Comparison of ENCODE assay signal across 1 cellular context in the genomic region with DNA sequence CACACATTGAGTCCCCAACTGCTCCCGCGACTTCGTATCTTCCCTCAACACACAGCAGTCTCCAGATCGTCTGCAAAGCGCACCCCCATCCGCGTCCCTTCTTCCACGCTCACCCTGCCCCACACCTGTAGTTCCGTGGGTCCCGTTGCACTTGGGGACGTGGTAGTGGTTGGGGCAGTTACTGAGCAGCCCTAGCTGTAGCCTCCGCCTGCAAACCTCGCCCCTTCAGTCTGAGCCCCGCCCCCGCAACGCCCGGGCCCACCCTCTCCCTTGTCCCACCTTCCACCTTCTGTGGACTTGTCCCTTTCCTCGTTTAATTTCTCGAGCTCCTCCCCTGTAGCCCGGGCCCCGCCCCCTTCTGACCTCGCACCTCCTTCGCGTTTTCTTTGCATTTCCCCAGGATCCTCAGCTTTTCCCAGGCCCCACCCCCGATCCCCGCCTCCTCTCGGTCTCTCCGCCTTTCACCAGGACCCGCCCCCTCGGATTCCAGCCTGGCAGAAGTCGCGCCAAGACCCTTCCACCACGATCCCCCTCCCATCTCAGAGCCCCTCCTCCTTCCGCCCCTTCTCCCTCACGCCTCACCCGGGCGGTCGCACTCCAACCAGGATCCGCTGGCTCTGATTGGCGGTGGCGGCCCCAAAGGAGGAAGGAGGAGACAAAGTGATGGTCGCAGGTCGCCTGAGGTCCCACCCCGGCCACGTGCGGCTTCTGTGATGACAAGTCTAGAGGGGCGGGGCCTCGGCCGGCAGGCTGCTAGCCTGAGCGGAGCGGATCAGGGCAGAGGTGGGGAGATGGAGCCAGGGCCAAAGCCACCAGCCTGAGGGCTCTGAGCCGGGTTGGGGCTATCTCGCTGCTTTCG.
TF ChIP-seq lines count a peak whose summit lies in the region.

Gene ATOSB, minus strand, starts transcription at position 183 of the 859 bp plus-strand sequence. CDS start 7,588 bp downstream, outside the sequence.

TF ChIP-seq in neural cell, 6 proteins besides CTCF, POLR2A, EP300 and RAD21 (continued from another document):
- TF ChIP-seq, protein P1, sequence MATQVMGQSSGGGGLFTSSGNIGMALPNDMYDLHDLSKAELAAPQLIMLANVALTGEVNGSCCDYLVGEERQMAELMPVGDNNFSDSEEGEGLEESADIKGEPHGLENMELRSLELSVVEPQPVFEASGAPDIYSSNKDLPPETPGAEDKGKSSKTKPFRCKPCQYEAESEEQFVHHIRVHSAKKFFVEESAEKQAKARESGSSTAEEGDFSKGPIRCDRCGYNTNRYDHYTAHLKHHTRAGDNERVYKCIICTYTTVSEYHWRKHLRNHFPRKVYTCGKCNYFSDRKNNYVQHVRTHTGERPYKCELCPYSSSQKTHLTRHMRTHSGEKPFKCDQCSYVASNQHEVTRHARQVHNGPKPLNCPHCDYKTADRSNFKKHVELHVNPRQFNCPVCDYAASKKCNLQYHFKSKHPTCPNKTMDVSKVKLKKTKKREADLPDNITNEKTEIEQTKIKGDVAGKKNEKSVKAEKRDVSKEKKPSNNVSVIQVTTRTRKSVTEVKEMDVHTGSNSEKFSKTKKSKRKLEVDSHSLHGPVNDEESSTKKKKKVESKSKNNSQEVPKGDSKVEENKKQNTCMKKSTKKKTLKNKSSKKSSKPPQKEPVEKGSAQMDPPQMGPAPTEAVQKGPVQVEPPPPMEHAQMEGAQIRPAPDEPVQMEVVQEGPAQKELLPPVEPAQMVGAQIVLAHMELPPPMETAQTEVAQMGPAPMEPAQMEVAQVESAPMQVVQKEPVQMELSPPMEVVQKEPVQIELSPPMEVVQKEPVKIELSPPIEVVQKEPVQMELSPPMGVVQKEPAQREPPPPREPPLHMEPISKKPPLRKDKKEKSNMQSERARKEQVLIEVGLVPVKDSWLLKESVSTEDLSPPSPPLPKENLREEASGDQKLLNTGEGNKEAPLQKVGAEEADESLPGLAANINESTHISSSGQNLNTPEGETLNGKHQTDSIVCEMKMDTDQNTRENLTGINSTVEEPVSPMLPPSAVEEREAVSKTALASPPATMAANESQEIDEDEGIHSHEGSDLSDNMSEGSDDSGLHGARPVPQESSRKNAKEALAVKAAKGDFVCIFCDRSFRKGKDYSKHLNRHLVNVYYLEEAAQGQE (IDR thresholded peaks at IDR 0.05; ENCODE audit: borderline replicate concordance): peak; percentile 51
